ENCODE assay signal across 22 cellular contexts in the genomic region with DNA sequence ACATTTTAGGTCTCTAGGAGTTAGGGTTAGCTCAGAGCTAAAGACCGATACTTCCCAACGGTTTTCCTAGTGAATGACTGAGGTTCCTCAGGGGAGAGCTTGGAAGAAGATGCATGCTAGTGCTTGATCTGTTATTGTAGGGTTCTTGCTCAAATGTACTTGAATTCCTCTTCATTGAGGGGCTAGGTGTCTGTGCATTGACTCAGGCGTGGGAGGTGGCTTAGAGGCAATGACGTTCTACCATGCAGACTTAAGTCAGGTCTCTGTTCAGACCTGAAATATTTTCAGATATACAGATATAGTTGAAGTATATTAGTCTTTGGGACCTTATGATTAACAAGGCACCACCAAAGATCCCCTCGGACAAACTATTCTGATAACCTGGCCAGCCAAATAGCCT. TPM values are rescaled to one million over a fixed set of nuclear protein-coding genes. Genes with fewer than 3 reads are reported as not detected.
DNase-seq lines count a peak whose midpoint lies in the region; ATAC-seq, FAIRE-seq and TF ChIP-seq lines count a peak whose summit lies in the region.
"Had no signal": no experiment of that assay in that cellular context is flagged by ENCODE, and none has a peak within 500 bp of the region (broad histone marks: within the 10 kb centered on the region; RNA-seq: fewer than 3 reads in every experiment).

No MANE protein-coding gene starts in this region.

- TF ChIP-seq CTCF in mammary epithelial cell (conservative IDR thresholded peaks at IDR 0.05 in 1 of 2, IDR thresholded peaks at IDR 0.05 in 1 of 2; ENCODE audit: extremely low read depth in 1 of 2, insufficient read depth in 1 of 2, low read depth in 1 of 2, low read length in 2 of 2) (no peak), breast epithelium (IDR thresholded peaks at IDR 0.05) (no peak), K562 (IDR thresholded peaks at IDR 0.05 in 2 of 3, conservative IDR thresholded peaks at IDR 0.05 in 1 of 3; ENCODE audit: insufficient read depth in 2 of 3, low read depth in 1 of 3, low read length in 3 of 3) (no peak), keratinocyte (optimal IDR thresholded peaks at IDR 0.05 in 1 of 3, IDR thresholded peaks at IDR 0.05 in 1 of 3, conservative IDR thresholded peaks at IDR 0.05 in 1 of 3; ENCODE audit: extremely low read depth in 1 of 3, insufficient read depth in 2 of 3, low read length in 3 of 3) (no peak)

- no peaks in the 10 kb centered on the region for H3K9me3 ChIP-seq in mammary epithelial cell (replicated peaks; ENCODE audit: insufficient read depth, low read length)
- H3K9me3 ChIP-seq in breast epithelium, result no peaks in the 10 kb centered on the region
- no peaks in the 10 kb centered on the region for H3K9me3 ChIP-seq in K562 (replicated peaks; ENCODE audit: control insufficient read depth, insufficient read depth, low read depth, low read length)
- H3K9me3 ChIP-seq in keratinocyte (ENCODE audit: control insufficient read depth, low read depth, low read length), result no peaks in the 10 kb centered on the region
- H3K9me3 ChIP-seq: BLaER1, SJSA1 had no signal

- CTCF ChIA-PET in mammary epithelial cell (lab: Charles Lee; ENCODE audit: low non-redundant PET) (interaction anchor here (0.6 kb wide), 3 partner anchors 82 to 172 kb away, joined by 3 to 9 read pairs (median 4); no protein-coding TSS in a partner anchor), K562 (lab: Yijun Ruan, JAX; ENCODE audit: low intra/inter-chr PET ratio) (interaction anchor here (1.0 to 3.3 kb wide), 3 partner anchors 27 to 54 kb away, joined by 3 to 16 read pairs (median 3); no protein-coding TSS in a partner anchor)
- CTCF ChIA-PET in activated CD4-positive, alpha-beta T cell treated with anti-CD3 and anti-CD28 coated beads, Interleukin-2, amount 10 ng/mL, durations not matched to agents 7 days and 5 days (lab: Charles Lee), result interaction anchor here (0.7 to 8.2 kb wide), 5 partner anchors 18 to 65 kb away, joined by 3 to 75 read pairs (median 4); no protein-coding TSS in a partner anchor

- no peak for TF ChIP-seq RAD21 in K562 (CRISPR knock-in tag; conservative IDR thresholded peaks at IDR 0.05 in 1 of 2, IDR thresholded peaks at IDR 0.05 in 1 of 2)

- BruUV-seq in mammary epithelial cell (replicated peaks; lab: Mats Ljungman, UMichigan) (TSS peak; percentile 79), K562 (replicated peaks; lab: Mats Ljungman, UMichigan) (no TSS peak)

- H3K36me3 ChIP-seq in mammary epithelial cell (ENCODE audit: insufficient read depth, low read length), result no peaks in the 10 kb centered on the region
- no peaks in the 10 kb centered on the region for H3K36me3 ChIP-seq in breast epithelium
- H3K36me3 ChIP-seq in K562 (ENCODE audit: control insufficient read depth, insufficient read depth, low read length), result no peaks in the 10 kb centered on the region
- no peaks in the 10 kb centered on the region for H3K36me3 ChIP-seq in keratinocyte (ENCODE audit: control insufficient read depth in 2 of 2, extremely low read depth in 1 of 2, insufficient read depth in 2 of 2, low read length in 2 of 2)
- H3K36me3 ChIP-seq: BLaER1, SJSA1 had no signal

- H3K9ac ChIP-seq in mammary epithelial cell (ENCODE audit: insufficient read depth, low read length), result no peak overlapping the region
- H3K9ac ChIP-seq in K562 (ENCODE audit: insufficient read depth in 1 of 2, low read depth in 2 of 2, low read length in 2 of 2), result no peak overlapping the region
- H3K9ac ChIP-seq in keratinocyte (ENCODE audit: control insufficient read depth, extremely low read depth, insufficient read depth, low read length), result peak overlapping the region; percentile 35
- H3K9ac ChIP-seq: BLaER1, KMS-11 had no signal

- 81% methylated on average over 5 of the region's 5 CpGs for WGBS in mammary epithelial cell (ENCODE audit: low coverage, missing lambda C conversion rate)
- WGBS in K562 (ENCODE audit: insufficient coverage, low coverage, missing lambda C conversion rate), result 23% methylated on average over 5 of the region's 5 CpGs

- dilution Hi-C loops in mammary epithelial cell (cut with HindIII; ENCODE audit: low sequenced_read_pairs) (no loop called here), keratinocyte (cut with MboI; ENCODE audit: extremely low pct_ligation_motif_present, low sequenced_read_pairs) (no loop called here)

- H3K27ac ChIP-seq in mammary epithelial cell (ENCODE audit: insufficient read depth, low read depth, low read length) (peak overlapping the region; percentile 59), breast epithelium (no peak overlapping the region), K562 (ENCODE audit: extremely low read depth, low read depth, low read length) (no peak overlapping the region), keratinocyte (ENCODE audit: control insufficient read depth, insufficient read depth, low read length) (peak overlapping the region; percentile 78)
- H3K27ac ChIP-seq: BLaER1, KMS-11, SJSA1 had no signal

- TF ChIP-seq POLR2A in breast epithelium (IDR thresholded peaks at IDR 0.05) (no peak), K562 (conservative IDR thresholded peaks at IDR 0.05) (no peak)

- no peak overlapping the region for H3K4me3 Mint-ChIP-seq in activated CD4-positive, alpha-beta T cell treated with anti-CD3 and anti-CD28 coated beads, Interleukin-2, amount 10 ng/mL, durations not matched to agents 7 days and 5 days
- H3K4me3 Mint-ChIP-seq: CD8-positive, alpha-beta T cell had no signal

- H3K9me3 Mint-ChIP-seq in activated CD4-positive, alpha-beta T cell treated with anti-CD3 and anti-CD28 coated beads, Interleukin-2, amount 10 ng/mL, durations not matched to agents 7 days and 5 days, result no peaks in the 10 kb centered on the region
- H3K9me3 Mint-ChIP-seq: CD8-positive, alpha-beta T cell had no signal

- no peak for TF ChIP-seq EP300 in K562 (IDR thresholded peaks at IDR 0.05; ENCODE audit: low read length)

- H4K20me1 ChIP-seq in mammary epithelial cell (ENCODE audit: insufficient read depth, low read length), result no peaks in the 10 kb centered on the region
- H4K20me1 ChIP-seq in K562 (replicated peaks; ENCODE audit: control insufficient read depth, insufficient read depth, low read length), result 0 out of 2 replicates have a peak, but pooled peaks cover 3% of the 10 kb centered on the region
- no peaks in the 10 kb centered on the region for H4K20me1 ChIP-seq in keratinocyte (ENCODE audit: control insufficient read depth, extremely low read depth, insufficient read depth, low read length)
- H4K20me1 ChIP-seq: BLaER1 had no signal

- no peak for ATAC-seq in K562
- no peak for ATAC-seq in GM21423 (IDR thresholded peaks at IDR 0.05; ENCODE audit: unreplicated experiment)
- ATAC-seq: CD8-positive, alpha-beta T cell had no signal

- H2AFZ ChIP-seq in mammary epithelial cell (ENCODE audit: low read depth, low read length) (no peak overlapping the region), K562 (ENCODE audit: low read depth, low read length) (no peak overlapping the region), keratinocyte (ENCODE audit: control insufficient read depth, low read length) (no peak overlapping the region)

- peaks cover 72% of the 10 kb centered on the region for H3K4me1 ChIP-seq in mammary epithelial cell (ENCODE audit: insufficient read depth, low read length)
- H3K4me1 ChIP-seq in breast epithelium, result no peaks in the 10 kb centered on the region
- peaks cover 3 to 16% of the 10 kb centered on the region in 2 experiments; a peak in 4 of 5 replicates for H3K4me1 ChIP-seq in K562 (replicated peaks in 1 of 2; ENCODE audit: control insufficient read depth in 2 of 2, insufficient read depth in 2 of 2, low read length in 2 of 2)
- H3K4me1 ChIP-seq in keratinocyte (ENCODE audit: control insufficient read depth, extremely low read depth, insufficient read depth, low read length), result peaks cover 68% of the 10 kb centered on the region

- no peaks in the 10 kb centered on the region for H3K9me1 ChIP-seq in K562 (ENCODE audit: control insufficient read depth, insufficient read depth, low read length)
- no peaks in the 10 kb centered on the region for H3K9me1 ChIP-seq in keratinocyte (ENCODE audit: control insufficient read depth, extremely low read depth, insufficient read depth, low read length)

- intact Hi-C loops in mammary epithelial cell (cut with micrococcal nuclease), result no loop called here
- intact Hi-C loops in breast epithelium (cut with DNase I; ENCODE audit: low total_unique reads), result loop anchor here (5.0 kb wide), 1 partner anchor 593 kb away; no protein-coding TSS in a partner anchor
- intact Hi-C loops in K562 (cut with micrococcal nuclease), result no loop called here

- DNase-seq in mammary epithelial cell, result peak; percentile 52
- no peak for DNase-seq in breast epithelium (ENCODE audit: low spot score in 2 of 2)
- no peak for DNase-seq in K562 (ENCODE audit: extremely low read depth in 1 of 4, low spot score in 3 of 4)
- no peak for DNase-seq in keratinocyte (ENCODE audit: low read depth, low spot score)
- no peak for DNase-seq in activated CD8-positive, alpha-beta memory T cell treated with anti-CD3 and anti-CD28 coated beads, Interleukin-2, amount 50 U/mL, for 4 hours
- DNase-seq in activated CD4-positive, alpha-beta T cell treated with anti-CD3 and anti-CD28 coated beads, Interleukin-2, amount 10 ng/mL, durations not matched to agents 7 days and 5 days, result no peak
- DNase-seq in cortex of kidney (lab: John Stamatoyannopoulos, UW), result no peak
- DNase-seq: 8988T; CD8-positive, alpha-beta T cell; DMS79; H7; MV-4-11; NCI-H1694 treated with DMSO at 0.1 percent for 48 hours; NCI-H2107; NCI-H524 had no signal

- no peaks in the 10 kb centered on the region for H3K36me3 Mint-ChIP-seq in activated CD4-positive, alpha-beta T cell treated with anti-CD3 and anti-CD28 coated beads, Interleukin-2, amount 10 ng/mL, durations not matched to agents 7 days and 5 days (ENCODE audit: low read depth)
- H3K36me3 Mint-ChIP-seq: CD8-positive, alpha-beta T cell had no signal

- in situ Hi-C loops in mammary epithelial cell (cut with MboI; ENCODE audit: low sequenced_read_pairs in 2 of 2), result no loop called here
- in situ Hi-C loops in K562 (cut with MboI), result no loop called here

- POLR2A ChIA-PET in K562 (lab: Yijun Ruan, JAX), result interaction anchor here (0.7 to 1.1 kb wide), 2 partner anchors 18 to 64 kb away, joined by 3 read pairs; no protein-coding TSS in a partner anchor
- POLR2A ChIA-PET in activated CD4-positive, alpha-beta T cell treated with anti-CD3 and anti-CD28 coated beads, Interleukin-2, amount 10 ng/mL, durations not matched to agents 7 days and 5 days (lab: Charles Lee), result no interaction called here

- H3K79me2 ChIP-seq in mammary epithelial cell (ENCODE audit: insufficient read depth, low read length) (no peaks in the 10 kb centered on the region), K562 (ENCODE audit: control insufficient read depth, insufficient read depth, low read length) (no peaks in the 10 kb centered on the region), keratinocyte (ENCODE audit: control insufficient read depth, insufficient read depth, low read length) (no peaks in the 10 kb centered on the region)

- FAIRE-seq in K562 (lab: Jason Lieb, UNC) (no peak), keratinocyte (lab: Jason Lieb, UNC) (peak; percentile 87)
- FAIRE-seq: D721Med, GM12892, GM18507 had no signal

- H3K27me3 Mint-ChIP-seq in activated CD4-positive, alpha-beta T cell treated with anti-CD3 and anti-CD28 coated beads, Interleukin-2, amount 10 ng/mL, durations not matched to agents 7 days and 5 days, result peaks cover 6% of the 10 kb centered on the region

- H3K4me2 ChIP-seq in mammary epithelial cell (ENCODE audit: insufficient read depth, low read depth, low read length) (peak overlapping the region; percentile 48), K562 (ENCODE audit: insufficient read depth, low read length) (no peak overlapping the region), keratinocyte (ENCODE audit: control insufficient read depth, extremely low read depth, insufficient read depth, low read depth, low read length) (peak overlapping the region; percentile 68)
- H3K4me2 ChIP-seq: BLaER1, KMS-11 had no signal

- peaks cover 26% of the 10 kb centered on the region for H3K4me1 Mint-ChIP-seq in activated CD4-positive, alpha-beta T cell treated with anti-CD3 and anti-CD28 coated beads, Interleukin-2, amount 10 ng/mL, durations not matched to agents 7 days and 5 days

- no peak overlapping the region for H3K27ac Mint-ChIP-seq in activated CD4-positive, alpha-beta T cell treated with anti-CD3 and anti-CD28 coated beads, Interleukin-2, amount 10 ng/mL, durations not matched to agents 7 days and 5 days
- H3K27ac Mint-ChIP-seq: CD8-positive, alpha-beta T cell had no signal

- H3K4me3 ChIP-seq in mammary epithelial cell (replicated peaks in 1 of 3; ENCODE audit: insufficient read depth in 1 of 3, low read depth in 2 of 3, low read length in 3 of 3) (peak overlapping the region in 1 of 3 experiments; percentile 9), breast epithelium (no peak overlapping the region), K562 (no peak overlapping the region), keratinocyte (ENCODE audit: control insufficient read depth in 2 of 3, extremely low read depth in 1 of 3, insufficient read depth in 2 of 3, low read depth in 1 of 3, low read length in 3 of 3) (peak overlapping the region; percentile 1 to 57 (median 29))
- H3K4me3 ChIP-seq: BLaER1, SJSA1 had no signal

- H3K27me3 ChIP-seq in mammary epithelial cell (ENCODE audit: insufficient read depth, low read length) (no peaks in the 10 kb centered on the region), breast epithelium (no peaks in the 10 kb centered on the region), K562 (ENCODE audit: control insufficient read depth in 2 of 2, insufficient read depth in 2 of 2, low read length in 2 of 2) (no peaks in the 10 kb centered on the region), keratinocyte (ENCODE audit: control insufficient read depth, extremely low read depth, insufficient read depth, low read length) (no peaks in the 10 kb centered on the region)
- H3K27me3 ChIP-seq: BLaER1, SJSA1 had no signal

RNA-seq across cellular contexts. Expression of gene S100A10, which starts 23.5 kb away (rescaled TPM):
- 1,000 to 10,000 TPM in 1 of 2 donors, 100 to 1,000 TPM in 1; 213 to 2,371 TPM for total RNA-seq in mammary epithelial cell
- 1,008 TPM for polyA plus RNA-seq in mammary epithelial cell
- polyA minus RNA-seq in mammary epithelial cell, result 997 TPM
- total RNA-seq in breast epithelium, result 100 to 1,000 TPM in 1 of 3 donors, 10 to 100 TPM in 2; 70.4 to 156 (median 84.9) TPM
- not detected in 2 replicates for total RNA-seq in K562 (2011; cell fraction: chromatin; rRNA removed; ENCODE audit: low replicate concordance)
- not detected in 2 replicates for total RNA-seq in K562 (2011; cell fraction: nucleolus; rRNA removed)
- total RNA-seq in K562 (2011; cell fraction: nucleoplasm; rRNA removed), result not detected in 2 replicates
- total RNA-seq in K562 (2014; rRNA removed), result 0.41 TPM in 1 of 2 replicates, not detected in the other
- total RNA-seq in K562 (2014; rRNA removed; fragmentation: Illumina TruSeq; extraction: Trizol), result 0.35 and 0.44 TPM in 2 replicates
- not detected in 2 replicates for total RNA-seq in K562 (2015; rRNA removed; fragmentation: Illumina TruSeq; extraction: Trizol)
- 1.6 and 3.2 TPM in 2 replicates for total RNA-seq in K562 (2021)
- polyA plus RNA-seq in K562 (2011; rRNA removed), result 0.61 and 0.73 TPM in 2 replicates
- 0.16 and 0.52 TPM in 2 replicates for polyA plus RNA-seq in K562 (2011; cell fraction: cytosol; rRNA removed)
- polyA plus RNA-seq in K562 (2011; cell fraction: nucleus; rRNA removed), result 0.29 TPM in 1 of 2 replicates, not detected in the other
- 1.0 and 1.8 TPM in 2 replicates for polyA plus RNA-seq in K562 (2012)
- polyA plus RNA-seq in K562 (2014; fragmentation: Illumina TruSeq; extraction: Trizol), result 0.28 and 0.56 TPM in 2 replicates
- polyA plus RNA-seq in K562 (2014; fragmentation: Nextera tagmentation; extraction: Ambion mirVana), result under 1 TPM in 1 of 2 experiments, not detected in 1; 0.32 TPM
- polyA plus RNA-seq in K562 (2014; rRNA removed), result not detected in 2 replicates
- polyA minus RNA-seq in K562 (2011; rRNA and poly(A)+ RNA removed), result 0.93 TPM in 1 of 2 replicates, not detected in the other
- 1.6 and 5.2 TPM in 2 replicates for polyA minus RNA-seq in K562 (2011; cell fraction: cytosol; rRNA and poly(A)+ RNA removed)
- polyA minus RNA-seq in K562 (2011; cell fraction: nucleus; rRNA and poly(A)+ RNA removed), result 0.67 TPM in 1 of 2 replicates, not detected in the other
- polyA plus RNA-seq in keratinocyte, result 762 to 1,688 TPM (median 1,061 TPM) in 3 replicates
- polyA plus RNA-seq in keratinocyte (2011; ENCODE audit: low read depth), result 7,825 TPM
- 1,426 and 2,466 TPM in 2 replicates for polyA plus RNA-seq in keratinocyte (2011; cell fraction: cytosol; rRNA removed)
- 399 and 409 TPM in 2 replicates for polyA plus RNA-seq in keratinocyte (2011; cell fraction: nucleus; rRNA removed)
- polyA plus RNA-seq in keratinocyte (2012; ENCODE audit: low replicate concordance), result 2,272 and 2,757 TPM in 2 replicates
- polyA minus RNA-seq in keratinocyte, result 156 to 769 TPM (median 744 TPM) in 3 replicates
- 3,568 TPM for polyA minus RNA-seq in keratinocyte (2011; cell fraction: cytosol; rRNA and poly(A)+ RNA removed)
- 194 and 286 TPM in 2 replicates for polyA minus RNA-seq in keratinocyte (2011; cell fraction: nucleus; rRNA and poly(A)+ RNA removed)
- total RNA-seq in activated CD4-positive, alpha-beta T cell treated with anti-CD3 and anti-CD28 coated beads, Interleukin-2, amount 10 ng/mL, durations not matched to agents 7 days and 5 days, result 100 to 1,000 TPM; 561 to 662 TPM

Comparison
In these comparisons a context has a peak if more than half of its experiments do, and no peak if none do; other contexts are left out.
1. H3K27ac ChIP-seq: peak in mammary epithelial cell (single experiment) and keratinocyte (single experiment); none in breast epithelium (0 of 2) and K562 (single experiment).
2. H3K4me3 ChIP-seq: peak in keratinocyte (3 of 3); none in breast epithelium (0 of 3) and K562 (single experiment).
3. RNA of gene S100A10, which starts 23.5 kb away (total RNA-seq): 213 to 2,371 TPM in mammary epithelial cell, 561 to 662 TPM in activated CD4-positive, alpha-beta T cell treated with anti-CD3 and anti-CD28 coated beads, Interleukin-2, amount 10 ng/mL, durations not matched to agents 7 days and 5 days and 70.4 to 156 TPM in breast epithelium; 0.35 to 3.2 TPM in K562; every median in the first group is over 10 times any median in the second.